Comparison of ENCODE assay signal across 17 cellular contexts in the genomic region with DNA sequence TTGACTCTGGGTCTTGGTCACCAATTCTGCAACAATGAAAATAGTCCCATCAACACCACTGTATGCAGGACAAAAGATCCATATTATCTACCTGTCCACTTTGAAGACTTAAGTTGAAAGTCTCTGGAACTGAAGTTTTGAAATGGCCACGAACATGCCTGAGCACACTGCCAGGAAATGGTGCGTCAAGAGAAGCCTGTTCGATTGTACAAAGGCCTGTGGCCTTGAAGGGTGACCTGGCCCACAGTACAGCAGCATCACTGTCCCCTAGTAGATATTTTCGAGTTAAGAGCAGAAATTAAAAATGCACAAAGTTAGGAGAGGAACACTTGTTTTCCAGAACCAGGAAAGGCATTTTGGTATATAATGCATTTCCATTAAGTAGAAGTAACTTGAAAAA.
"Had no signal": no experiment of that assay in that cellular context is flagged by ENCODE, and none has a peak within 500 bp of the region (broad histone marks: within the 10 kb centered on the region; RNA-seq: fewer than 3 reads in every experiment).

No MANE protein-coding gene starts in this region.

- H3K4me3 ChIP-seq: ascending aorta, cardiac muscle cell, Peyer's patch had no signal

- H3K27me3 Mint-ChIP-seq: activated CD4-positive, alpha-beta T cell treated with anti-CD3 and anti-CD28 coated beads, Interleukin-2, amount 10 ng/mL, durations not matched to agents 24 days and 14 days; activated CD8-positive, alpha-beta T cell treated with anti-CD3 and anti-CD28 coated beads for 36 hours; activated naive CD8-positive, alpha-beta T cell treated with anti-CD3 and anti-CD28 coated beads for 36 hours; activated T-helper 17 cell treated with anti-CD3 and anti-CD28 coated beads, Interleukin-2, amount 50 U/mL, for 72 hours; central memory CD8-positive, alpha-beta T cell had no signal

- H3K27ac Mint-ChIP-seq: activated CD4-positive, alpha-beta T cell treated with anti-CD3 and anti-CD28 coated beads, Interleukin-2, amount 10 ng/mL, durations not matched to agents 24 days and 14 days; activated CD8-positive, alpha-beta T cell treated with anti-CD3 and anti-CD28 coated beads for 36 hours; activated naive CD8-positive, alpha-beta T cell treated with anti-CD3 and anti-CD28 coated beads for 36 hours; activated T-cell treated with anti-CD3 and anti-CD28 coated beads, Interleukin-2, amount 50 U/mL, for 72 hours; activated T-helper 17 cell treated with anti-CD3 and anti-CD28 coated beads, Interleukin-2, amount 50 U/mL, for 72 hours; T-helper 2 cell treated with Interferon-gamma antibody and Interleukin-4, amounts not matched to agents 5 μg/mL and 100 μg/mL, for 36 hours had no signal

- H3K27me3 ChIP-seq: ascending aorta, cardiac muscle cell, Peyer's patch had no signal

- H3K4me3 Mint-ChIP-seq: activated CD4-positive, alpha-beta T cell treated with anti-CD3 and anti-CD28 coated beads, Interleukin-2, amount 10 ng/mL, durations not matched to agents 24 days and 14 days; activated CD8-positive, alpha-beta T cell treated with anti-CD3 and anti-CD28 coated beads for 36 hours; activated naive CD8-positive, alpha-beta T cell treated with anti-CD3 and anti-CD28 coated beads for 36 hours; activated T-cell treated with anti-CD3 and anti-CD28 coated beads, Interleukin-2, amount 50 U/mL, for 72 hours; activated T-helper 17 cell treated with anti-CD3 and anti-CD28 coated beads, Interleukin-2, amount 50 U/mL, for 72 hours; central memory CD8-positive, alpha-beta T cell; T-helper 2 cell treated with Interferon-gamma antibody and Interleukin-4, amounts not matched to agents 5 μg/mL and 100 μg/mL, for 36 hours had no signal

- H3K4me1 ChIP-seq: ascending aorta had no signal

- DNase-seq: KG1, NCI-H1436 treated with DMSO at 0.1 percent for 48 hours, NCI-H2029, NCI-H524 treated with DMSO at 0.1 percent for 48 hours, SIG-M5, SW 1271 had no signal

- H3K36me3 ChIP-seq: ascending aorta, cardiac muscle cell, Peyer's patch had no signal

- H3K9me3 ChIP-seq: ascending aorta, Peyer's patch had no signal

- H3K27ac ChIP-seq: ascending aorta, cardiac muscle cell, Peyer's patch, RWPE1 had no signal

- H3K9me3 Mint-ChIP-seq: activated CD4-positive, alpha-beta T cell treated with anti-CD3 and anti-CD28 coated beads, Interleukin-2, amount 10 ng/mL, durations not matched to agents 24 days and 14 days; activated naive CD8-positive, alpha-beta T cell treated with anti-CD3 and anti-CD28 coated beads for 36 hours; activated T-helper 17 cell treated with anti-CD3 and anti-CD28 coated beads, Interleukin-2, amount 50 U/mL, for 72 hours; central memory CD8-positive, alpha-beta T cell; T-helper 2 cell treated with Interferon-gamma antibody and Interleukin-4, amounts not matched to agents 5 μg/mL and 100 μg/mL, for 36 hours had no signal
